ENCODE assay signal across 24 cellular contexts in the genomic region with DNA sequence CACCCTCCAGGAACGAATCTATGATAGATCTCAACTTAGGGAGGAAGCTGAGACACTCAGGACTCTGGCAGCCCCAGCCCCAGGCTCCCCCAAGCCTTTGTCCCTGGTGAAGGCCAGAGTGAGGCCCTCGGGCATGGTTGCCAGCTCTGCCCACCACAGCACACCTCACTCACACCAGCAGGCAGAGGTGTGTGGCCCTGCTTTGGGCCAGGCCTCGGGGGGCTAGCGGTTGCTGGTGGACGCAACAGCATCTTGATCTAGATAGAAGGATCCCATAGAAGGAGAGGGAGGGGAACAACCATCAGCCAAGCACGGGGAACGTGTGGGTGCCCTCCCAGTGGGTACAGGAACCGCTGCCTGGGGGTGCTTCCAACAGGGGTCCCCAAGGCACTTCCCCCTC. TPM values are rescaled to one million over a fixed set of nuclear protein-coding genes. Genes with fewer than 3 reads are reported as not detected.
"Had no signal": no experiment of that assay in that cellular context is flagged by ENCODE, and none has a peak within 500 bp of the region (broad histone marks: within the 10 kb centered on the region; RNA-seq: fewer than 3 reads in every experiment).

No MANE protein-coding gene starts in this region.

- FAIRE-seq: endometrium, small intestine had no signal

- H3K9me3 ChIP-seq: colonic mucosa, gastrocnemius medialis, left lung, lower lobe of right lung, ovary, right atrium auricular region, tibial artery, upper lobe of left lung had no signal

- H3K27ac Mint-ChIP-seq: memory B cell, mesothelial cell of epicardium had no signal

- H3K9me3 Mint-ChIP-seq: memory B cell; mesothelial cell of epicardium; natural killer cell; neural crest cell; stimulated activated naive CD8-positive, alpha-beta T cell treated with anti-CD3 and anti-CD28 coated beads, Interleukin-15, Interleukin-2, amounts not matched to agents 100 ng/mL and 50 ng/mL, for 24 hours had no signal

- H3K36me3 ChIP-seq: ovary had no signal

- H3K4me1 ChIP-seq: colonic mucosa, gastrocnemius medialis, left lung, lower lobe of right lung, right atrium auricular region, tibial artery, upper lobe of left lung had no signal

- H3K4me1 Mint-ChIP-seq: memory B cell, mesothelial cell of epicardium, neural crest cell had no signal

- DNase-seq: colonic mucosa; effector CD4-positive, alpha-beta T cell; gastrocnemius medialis; glutamatergic neuron; islet precursor cell; lower lobe of right lung; natural killer cell; nucleus accumbens; ovary; small intestine; stimulated activated CD4-positive, alpha-beta T cell treated with anti-CD3 and anti-CD28 coated beads, Interleukin-12 subunit alpha, Interleukin-12 subunit beta, amount 100 ng/mL, for 4 hours; stimulated activated CD4-positive, alpha-beta T cell treated with anti-CD3 and anti-CD28 coated beads, Interleukin-2, amount 100 ng/mL, for 48 hours; tibial artery had no signal

- H3K27me3 ChIP-seq: colonic mucosa, gastrocnemius medialis, left lung, ovary, right atrium auricular region, tibial artery, upper lobe of left lung had no signal

- ATAC-seq: esophagus mucosa, gastrocnemius medialis, left lung, natural killer cell had no signal

- H3K4me3 Mint-ChIP-seq: memory B cell; mesothelial cell of epicardium; natural killer cell; neural crest cell; stimulated activated naive CD8-positive, alpha-beta T cell treated with anti-CD3 and anti-CD28 coated beads, Interleukin-15, Interleukin-2, amounts not matched to agents 100 ng/mL and 50 ng/mL, for 24 hours had no signal

- H3K4me3 ChIP-seq: colonic mucosa, gastrocnemius medialis, left lung, lower lobe of right lung, ovary, right atrium auricular region, tibial artery, upper lobe of left lung had no signal

- H3K27me3 Mint-ChIP-seq: memory B cell; stimulated activated naive CD8-positive, alpha-beta T cell treated with anti-CD3 and anti-CD28 coated beads, Interleukin-15, Interleukin-2, amounts not matched to agents 100 ng/mL and 50 ng/mL, for 24 hours had no signal

- H3K27ac ChIP-seq: colonic mucosa, gastrocnemius medialis, left lung, lower lobe of right lung, ovary, right atrium auricular region, tibial artery, upper lobe of left lung had no signal

RNA-seq across cellular contexts. Expression of a gene that starts 55.6 kb away (rescaled TPM):
- total RNA-seq: esophagus mucosa, fibroblast of villous mesenchyme, neural crest cell, posterior vena cava had no signal
